In the genomic region with DNA sequence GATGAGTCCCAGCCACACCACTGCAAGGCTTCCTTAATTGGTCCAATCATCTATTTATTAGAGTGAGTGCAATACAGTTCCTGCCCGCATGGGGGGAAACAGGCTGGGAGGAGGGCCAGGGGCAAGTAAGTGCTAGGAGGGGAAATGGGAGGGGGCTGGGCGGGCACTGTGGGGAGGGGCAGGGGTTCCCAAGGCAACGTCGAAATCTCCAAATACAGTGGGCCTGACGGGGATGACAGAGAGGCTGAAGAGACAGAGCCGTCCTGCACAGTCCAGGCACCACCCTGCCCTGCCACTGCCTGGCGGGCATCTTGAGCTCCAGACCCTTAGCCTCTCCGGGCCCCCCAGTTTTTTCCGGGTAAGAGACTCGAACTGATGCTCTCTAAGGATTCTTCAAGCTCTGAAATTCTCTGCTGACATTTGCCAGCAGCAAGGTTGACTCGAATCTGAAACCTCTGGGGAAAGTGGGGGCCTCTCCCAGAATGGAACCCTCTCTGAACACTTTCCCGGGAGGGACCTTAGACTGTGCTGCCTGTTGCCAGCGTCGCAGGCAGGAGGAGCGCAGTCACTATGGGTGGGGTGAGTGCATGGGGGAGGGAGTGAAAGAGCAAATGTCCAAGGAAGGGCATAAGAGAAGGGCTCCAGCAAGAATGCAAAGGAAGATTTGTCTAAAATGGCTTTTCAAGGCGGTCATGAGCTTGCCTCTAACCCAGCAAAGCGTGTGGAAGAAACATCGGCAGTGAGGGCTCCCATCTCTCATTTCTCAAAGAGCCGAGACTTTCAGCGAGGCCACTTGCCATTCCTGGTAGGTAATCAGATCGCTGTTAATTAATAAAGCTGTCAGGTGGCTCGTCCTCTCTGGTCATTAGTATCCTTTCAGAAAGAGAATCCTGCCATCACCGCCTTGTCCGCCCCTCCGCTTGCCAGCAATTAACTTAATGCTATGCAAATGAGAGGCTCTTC, we compare ENCODE assay signal across 8 cellular contexts.
DNase-seq lines count a peak whose midpoint lies in the region; TF ChIP-seq lines count a peak whose summit lies in the region.

No MANE protein-coding gene starts in this region.

- H3K9ac ChIP-seq in HUES48 (ENCODE audit: low read depth, low read length) = peak overlapping the region; percentile 81

- WGBS in urinary bladder = under 1% methylated on average over 25 of the region's 25 CpGs

- no peaks in the 10 kb centered on the region for H3K27me3 Mint-ChIP-seq in activated naive CD4-positive, alpha-beta T cell treated with anti-CD3 and anti-CD28 coated beads, Interleukin-2, amount 50 U/mL, for 24 hours
- H3K27me3 Mint-ChIP-seq in progenitor cell of endocrine pancreas = peaks cover 10% of the 10 kb centered on the region

- in situ Hi-C loops in GM18951 (cut with MboI; ENCODE audit: low sequenced_read_pairs, unreplicated experiment) = no loop called here

- peak overlapping the region; percentile 89 for H3K27ac Mint-ChIP-seq in activated naive CD4-positive, alpha-beta T cell treated with anti-CD3 and anti-CD28 coated beads, Interleukin-2, amount 50 U/mL, for 24 hours
- peak overlapping the region; percentile 92 for H3K27ac Mint-ChIP-seq in progenitor cell of endocrine pancreas

- no peak overlapping the region for H3K4me3 ChIP-seq in BE2C (ENCODE audit: low read depth, low read length)
- peak overlapping the region; percentile 95 for H3K4me3 ChIP-seq in HUES48 (ENCODE audit: low read depth, low read length)
- peak overlapping the region; percentile 40 for H3K4me3 ChIP-seq in cardiac muscle cell
- H3K4me3 ChIP-seq in urinary bladder (ENCODE audit: low read depth, low read length) = peak overlapping the region; percentile 59

- no peaks in the 10 kb centered on the region for H3K36me3 ChIP-seq in BE2C
- no peaks in the 10 kb centered on the region for H3K36me3 ChIP-seq in HUES48 (ENCODE audit: control insufficient read depth, insufficient read depth, low read length)
- H3K36me3 ChIP-seq in cardiac muscle cell = no peaks in the 10 kb centered on the region
- no peaks in the 10 kb centered on the region for H3K36me3 ChIP-seq in urinary bladder (ENCODE audit: insufficient read depth)

- H3K27me3 ChIP-seq in BE2C (no peaks in the 10 kb centered on the region), HUES48 (ENCODE audit: control insufficient read depth, insufficient read depth, low read length) (peaks cover 17% of the 10 kb centered on the region), cardiac muscle cell (no peaks in the 10 kb centered on the region)

- H3K4me3 Mint-ChIP-seq in activated naive CD4-positive, alpha-beta T cell treated with anti-CD3 and anti-CD28 coated beads, Interleukin-2, amount 50 U/mL, for 24 hours = peak overlapping the region; percentile 89
- peak overlapping the region; percentile 93 for H3K4me3 Mint-ChIP-seq in progenitor cell of endocrine pancreas (ENCODE audit: low read depth)

- no peak overlapping the region for H3K27ac ChIP-seq in HUES48 (ENCODE audit: low read depth, low read length)
- no peak overlapping the region for H3K27ac ChIP-seq in cardiac muscle cell
- peak overlapping the region; percentile 58 for H3K27ac ChIP-seq in urinary bladder (ENCODE audit: low read depth)

- H3K9me3 ChIP-seq in BE2C (no peaks in the 10 kb centered on the region), HUES48 (ENCODE audit: control insufficient read depth, insufficient read depth, low read length) (no peaks in the 10 kb centered on the region), cardiac muscle cell (ENCODE audit: low read depth) (no peaks in the 10 kb centered on the region)

- H3K4me1 Mint-ChIP-seq in activated naive CD4-positive, alpha-beta T cell treated with anti-CD3 and anti-CD28 coated beads, Interleukin-2, amount 50 U/mL, for 24 hours = peaks cover 25% of the 10 kb centered on the region
- H3K4me1 Mint-ChIP-seq in progenitor cell of endocrine pancreas (ENCODE audit: low read depth) = peaks cover 6% of the 10 kb centered on the region

- TF ChIP-seq CTCF in BE2C (IDR thresholded peaks at IDR 0.05; ENCODE audit: low read depth, low read length) (peak; percentile 35), cardiac muscle cell (IDR thresholded peaks at IDR 0.05; ENCODE audit: low read depth, low read length) (peak; percentile 47), progenitor cell of endocrine pancreas (IDR thresholded peaks at IDR 0.05; ENCODE audit: unreplicated experiment) (peak; percentile 45)

- peak; percentile 31 for DNase-seq in BE2C
- peak; percentile 27 to 82 for DNase-seq in cardiac muscle cell (ENCODE audit: low read depth in 1 of 2, low spot score in 1 of 2)
- DNase-seq in progenitor cell of endocrine pancreas (ENCODE audit: low spot score, unreplicated experiment) = no peak

- no peaks in the 10 kb centered on the region for H3K4me1 ChIP-seq in BE2C
- H3K4me1 ChIP-seq in HUES48 (ENCODE audit: control insufficient read depth, insufficient read depth, low read length) = 0 out of 2 replicates have a peak, but pooled peaks cover 12% of the 10 kb centered on the region
- no peaks in the 10 kb centered on the region for H3K4me1 ChIP-seq in cardiac muscle cell (ENCODE audit: low read depth)
- H3K4me1 ChIP-seq in urinary bladder (ENCODE audit: insufficient read depth) = no peaks in the 10 kb centered on the region

- H3K9me3 Mint-ChIP-seq in activated naive CD4-positive, alpha-beta T cell treated with anti-CD3 and anti-CD28 coated beads, Interleukin-2, amount 50 U/mL, for 24 hours = no peaks in the 10 kb centered on the region
- peaks cover 11% of the 10 kb centered on the region for H3K9me3 Mint-ChIP-seq in progenitor cell of endocrine pancreas (ENCODE audit: low read depth)

- peak; percentile 15 for TF ChIP-seq POLR2A in GM18951 (IDR thresholded peaks at IDR 0.05; ENCODE audit: extremely low read depth, insufficient read depth, insufficient read length)
- 0 out of 2 replicates have a peak, but pooled peaks have one; percentile 33 for TF ChIP-seq POLR2A in Raji (IDR thresholded peaks at IDR 0.05; ENCODE audit: insufficient read depth, low read depth, low read length)

- peaks cover 4% of the 10 kb centered on the region for H3K36me3 Mint-ChIP-seq in activated naive CD4-positive, alpha-beta T cell treated with anti-CD3 and anti-CD28 coated beads, Interleukin-2, amount 50 U/mL, for 24 hours
- H3K36me3 Mint-ChIP-seq in progenitor cell of endocrine pancreas (ENCODE audit: insufficient read depth) = no peaks in the 10 kb centered on the region
